1 cellular context compared by ENCODE assay signal in the genomic region with DNA sequence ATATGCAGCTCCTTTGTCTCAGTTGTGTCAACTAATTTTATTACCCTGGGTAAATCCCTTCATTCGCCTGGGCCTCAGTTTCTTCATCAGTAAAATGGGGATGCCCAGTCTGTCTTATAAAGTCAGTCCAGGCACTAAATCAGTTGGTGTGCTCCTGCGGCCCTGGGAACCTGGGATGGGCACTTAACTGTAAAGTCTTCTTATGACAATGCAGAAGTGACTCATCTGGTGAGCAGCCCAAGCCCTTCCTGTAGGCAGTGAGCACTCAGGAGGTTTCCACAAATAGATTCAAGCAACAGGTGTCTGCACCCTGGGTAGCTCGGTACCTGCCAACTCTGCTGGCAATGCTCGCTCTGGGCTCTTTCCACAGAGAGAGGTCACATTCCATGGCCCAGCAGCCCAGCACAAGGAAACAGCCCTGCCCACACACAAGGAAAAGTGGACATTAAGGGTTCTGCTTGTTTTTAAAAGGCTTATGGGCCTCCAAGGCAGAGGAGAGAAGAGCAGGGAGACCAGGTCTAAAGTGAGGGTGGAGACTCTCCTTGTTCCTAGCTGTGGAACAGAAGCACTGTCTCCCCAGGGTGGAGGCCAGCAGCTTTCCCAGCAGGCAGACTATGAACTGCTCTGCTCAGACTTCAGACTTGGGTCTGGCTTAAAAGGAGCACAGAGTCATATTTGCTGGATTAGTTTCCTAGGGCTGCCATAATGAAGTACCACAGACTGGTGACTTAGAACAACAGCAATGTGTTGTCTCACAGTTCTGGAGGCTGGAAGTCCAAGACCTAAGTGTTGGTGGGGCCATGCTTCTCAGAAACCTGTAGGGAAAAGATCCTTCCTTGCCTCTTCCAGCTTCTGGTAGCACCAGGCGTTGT.
TF ChIP-seq lines count a peak whose summit lies in the region.

No MANE protein-coding gene starts in this region.

TF ChIP-seq in HepG2, 621 proteins besides CTCF, POLR2A, EP300 and RAD21 (continued from another document):
- TF ChIP-seq, protein P1, sequence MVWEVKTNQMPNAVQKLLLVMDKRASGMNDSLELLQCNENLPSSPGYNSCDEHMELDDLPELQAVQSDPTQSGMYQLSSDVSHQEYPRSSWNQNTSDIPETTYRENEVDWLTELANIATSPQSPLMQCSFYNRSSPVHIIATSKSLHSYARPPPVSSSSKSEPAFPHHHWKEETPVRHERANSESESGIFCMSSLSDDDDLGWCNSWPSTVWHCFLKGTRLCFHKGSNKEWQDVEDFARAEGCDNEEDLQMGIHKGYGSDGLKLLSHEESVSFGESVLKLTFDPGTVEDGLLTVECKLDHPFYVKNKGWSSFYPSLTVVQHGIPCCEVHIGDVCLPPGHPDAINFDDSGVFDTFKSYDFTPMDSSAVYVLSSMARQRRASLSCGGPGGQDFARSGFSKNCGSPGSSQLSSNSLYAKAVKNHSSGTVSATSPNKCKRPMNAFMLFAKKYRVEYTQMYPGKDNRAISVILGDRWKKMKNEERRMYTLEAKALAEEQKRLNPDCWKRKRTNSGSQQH (CRISPR knock-in tag; IDR thresholded peaks at IDR 0.05; ENCODE audit: low read depth), result no peak
- TF ChIP-seq, protein P2, sequence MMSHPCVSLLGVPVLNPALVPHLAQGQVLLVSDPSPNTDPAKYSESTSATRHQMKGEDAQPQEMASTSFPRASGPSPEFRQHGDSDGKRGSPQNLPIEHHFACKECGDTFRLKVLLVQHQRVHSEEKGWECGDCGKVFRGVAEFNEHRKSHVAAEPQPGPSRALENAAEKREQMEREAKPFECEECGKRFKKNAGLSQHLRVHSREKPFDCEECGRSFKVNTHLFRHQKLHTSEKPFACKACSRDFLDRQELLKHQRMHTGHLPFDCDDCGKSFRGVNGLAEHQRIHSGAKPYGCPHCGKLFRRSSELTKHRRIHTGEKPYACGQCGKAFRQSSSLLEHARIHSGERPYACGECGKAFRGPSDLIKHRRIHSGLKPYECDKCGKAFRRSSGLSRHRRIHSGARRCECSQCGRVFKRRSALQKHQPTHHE (CRISPR knock-in tag; IDR thresholded peaks at IDR 0.05; ENCODE audit: borderline replicate concordance), result no peak
- no peak for TF ChIP-seq PHF5A (CRISPR knock-in tag; IDR thresholded peaks at IDR 0.05; ENCODE audit: low read depth, unreplicated experiment)
- TF ChIP-seq, protein P3, sequence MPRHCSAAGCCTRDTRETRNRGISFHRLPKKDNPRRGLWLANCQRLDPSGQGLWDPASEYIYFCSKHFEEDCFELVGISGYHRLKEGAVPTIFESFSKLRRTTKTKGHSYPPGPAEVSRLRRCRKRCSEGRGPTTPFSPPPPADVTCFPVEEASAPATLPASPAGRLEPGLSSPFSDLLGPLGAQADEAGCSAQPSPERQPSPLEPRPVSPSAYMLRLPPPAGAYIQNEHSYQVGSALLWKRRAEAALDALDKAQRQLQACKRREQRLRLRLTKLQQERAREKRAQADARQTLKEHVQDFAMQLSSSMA (CRISPR knock-in tag; IDR thresholded peaks at IDR 0.05), result no peak
- TF ChIP-seq, protein P4, sequence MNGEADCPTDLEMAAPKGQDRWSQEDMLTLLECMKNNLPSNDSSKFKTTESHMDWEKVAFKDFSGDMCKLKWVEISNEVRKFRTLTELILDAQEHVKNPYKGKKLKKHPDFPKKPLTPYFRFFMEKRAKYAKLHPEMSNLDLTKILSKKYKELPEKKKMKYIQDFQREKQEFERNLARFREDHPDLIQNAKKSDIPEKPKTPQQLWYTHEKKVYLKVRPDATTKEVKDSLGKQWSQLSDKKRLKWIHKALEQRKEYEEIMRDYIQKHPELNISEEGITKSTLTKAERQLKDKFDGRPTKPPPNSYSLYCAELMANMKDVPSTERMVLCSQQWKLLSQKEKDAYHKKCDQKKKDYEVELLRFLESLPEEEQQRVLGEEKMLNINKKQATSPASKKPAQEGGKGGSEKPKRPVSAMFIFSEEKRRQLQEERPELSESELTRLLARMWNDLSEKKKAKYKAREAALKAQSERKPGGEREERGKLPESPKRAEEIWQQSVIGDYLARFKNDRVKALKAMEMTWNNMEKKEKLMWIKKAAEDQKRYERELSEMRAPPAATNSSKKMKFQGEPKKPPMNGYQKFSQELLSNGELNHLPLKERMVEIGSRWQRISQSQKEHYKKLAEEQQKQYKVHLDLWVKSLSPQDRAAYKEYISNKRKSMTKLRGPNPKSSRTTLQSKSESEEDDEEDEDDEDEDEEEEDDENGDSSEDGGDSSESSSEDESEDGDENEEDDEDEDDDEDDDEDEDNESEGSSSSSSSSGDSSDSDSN (CRISPR knock-in tag; IDR thresholded peaks at IDR 0.05), result no peak
- TF ChIP-seq, protein P5, sequence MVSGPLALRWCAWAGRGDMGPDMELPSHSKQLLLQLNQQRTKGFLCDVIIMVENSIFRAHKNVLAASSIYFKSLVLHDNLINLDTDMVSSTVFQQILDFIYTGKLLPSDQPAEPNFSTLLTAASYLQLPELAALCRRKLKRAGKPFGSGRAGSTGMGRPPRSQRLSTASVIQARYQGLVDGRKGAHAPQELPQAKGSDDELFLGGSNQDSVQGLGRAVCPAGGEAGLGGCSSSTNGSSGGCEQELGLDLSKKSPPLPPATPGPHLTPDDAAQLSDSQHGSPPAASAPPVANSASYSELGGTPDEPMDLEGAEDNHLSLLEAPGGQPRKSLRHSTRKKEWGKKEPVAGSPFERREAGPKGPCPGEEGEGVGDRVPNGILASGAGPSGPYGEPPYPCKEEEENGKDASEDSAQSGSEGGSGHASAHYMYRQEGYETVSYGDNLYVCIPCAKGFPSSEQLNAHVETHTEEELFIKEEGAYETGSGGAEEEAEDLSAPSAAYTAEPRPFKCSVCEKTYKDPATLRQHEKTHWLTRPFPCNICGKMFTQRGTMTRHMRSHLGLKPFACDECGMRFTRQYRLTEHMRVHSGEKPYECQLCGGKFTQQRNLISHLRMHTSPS (CRISPR knock-in tag; IDR thresholded peaks at IDR 0.05; ENCODE audit: low read depth), result no peak
- TF ChIP-seq ZMAT3 (CRISPR knock-in tag; conservative IDR thresholded peaks at IDR 0.05), result no peak
- no peak for TF ChIP-seq ARNTL (CRISPR knock-in tag; IDR thresholded peaks at IDR 0.05)
- TF ChIP-seq RFXAP (CRISPR knock-in tag; IDR thresholded peaks at IDR 0.05; ENCODE audit: borderline replicate concordance), result no peak
- no peak for TF ChIP-seq ZNF496 (CRISPR knock-in tag; IDR thresholded peaks at IDR 0.05; ENCODE audit: insufficient replicate concordance)
- TF ChIP-seq, protein P6, sequence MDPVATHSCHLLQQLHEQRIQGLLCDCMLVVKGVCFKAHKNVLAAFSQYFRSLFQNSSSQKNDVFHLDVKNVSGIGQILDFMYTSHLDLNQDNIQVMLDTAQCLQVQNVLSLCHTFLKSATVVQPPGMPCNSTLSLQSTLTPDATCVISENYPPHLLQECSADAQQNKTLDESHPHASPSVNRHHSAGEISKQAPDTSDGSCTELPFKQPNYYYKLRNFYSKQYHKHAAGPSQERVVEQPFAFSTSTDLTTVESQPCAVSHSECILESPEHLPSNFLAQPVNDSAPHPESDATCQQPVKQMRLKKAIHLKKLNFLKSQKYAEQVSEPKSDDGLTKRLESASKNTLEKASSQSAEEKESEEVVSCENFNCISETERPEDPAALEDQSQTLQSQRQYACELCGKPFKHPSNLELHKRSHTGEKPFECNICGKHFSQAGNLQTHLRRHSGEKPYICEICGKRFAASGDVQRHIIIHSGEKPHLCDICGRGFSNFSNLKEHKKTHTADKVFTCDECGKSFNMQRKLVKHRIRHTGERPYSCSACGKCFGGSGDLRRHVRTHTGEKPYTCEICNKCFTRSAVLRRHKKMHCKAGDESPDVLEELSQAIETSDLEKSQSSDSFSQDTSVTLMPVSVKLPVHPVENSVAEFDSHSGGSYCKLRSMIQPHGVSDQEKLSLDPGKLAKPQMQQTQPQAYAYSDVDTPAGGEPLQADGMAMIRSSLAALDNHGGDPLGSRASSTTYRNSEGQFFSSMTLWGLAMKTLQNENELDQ (CRISPR knock-in tag; IDR thresholded peaks at IDR 0.05; ENCODE audit: borderline replicate concordance), result no peak
- TF ChIP-seq ZNF367 (CRISPR knock-in tag; IDR thresholded peaks at IDR 0.05; ENCODE audit: borderline replicate concordance), result no peak
- no peak for TF ChIP-seq REXO4 (CRISPR knock-in tag; IDR thresholded peaks at IDR 0.05; ENCODE audit: borderline replicate concordance)
